Comparison of ENCODE assay signal across 25 cellular contexts in the genomic region with DNA sequence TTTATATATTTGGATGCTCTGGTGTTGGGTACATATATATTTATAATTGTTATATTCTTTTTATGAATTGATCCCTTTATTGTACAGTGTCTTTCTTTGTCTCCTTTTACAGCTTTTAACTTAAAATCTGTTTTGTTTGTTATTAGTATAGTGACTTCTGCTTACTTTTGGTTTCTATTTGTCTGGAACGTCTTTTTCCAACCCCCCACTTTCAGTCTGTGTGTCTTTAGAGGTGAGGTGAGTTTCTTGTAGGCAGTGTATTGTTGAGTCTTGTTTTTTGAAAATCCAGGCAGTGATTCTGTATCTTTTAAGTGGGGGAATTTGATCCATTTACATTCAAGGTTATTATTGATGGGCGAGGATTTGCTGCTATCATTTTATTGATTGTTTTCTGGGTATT.
DNase-seq lines count a peak whose midpoint lies in the region; ATAC-seq, FAIRE-seq and TF ChIP-seq lines count a peak whose summit lies in the region.
"Had no signal": no experiment of that assay in that cellular context is flagged by ENCODE, and none has a peak within 500 bp of the region (broad histone marks: within the 10 kb centered on the region; RNA-seq: fewer than 3 reads in every experiment).

No MANE protein-coding gene starts in this region.

- peaks cover 80% of the 10 kb centered on the region for H3K36me3 Mint-ChIP-seq in activated naive CD4-positive, alpha-beta T cell treated with anti-CD3 and anti-CD28 coated beads for 36 hours (ENCODE audit: low read depth)
- H3K36me3 Mint-ChIP-seq in naive thymus-derived CD8-positive, alpha-beta T cell: peaks cover 64 to 95% (median 89%) of the 10 kb centered on the region in 3 donors

- WGBS in GM12878 (ENCODE audit: insufficient coverage, insufficient replicate concordance, low lambda C conversion rate, missing lambda C conversion rate): 51% methylated on average over 2 of the region's 2 CpGs

- CTCF ChIA-PET in activated naive CD4-positive, alpha-beta T cell treated with anti-CD3 and anti-CD28 coated beads for 36 hours (lab: Charles Lee): no interaction called here
- CTCF ChIA-PET in GM12878 (lab: Yijun Ruan, JAX): no interaction called here

- H3K27me3 Mint-ChIP-seq in activated naive CD4-positive, alpha-beta T cell treated with anti-CD3 and anti-CD28 coated beads for 36 hours (ENCODE audit: low read depth): no peaks in the 10 kb centered on the region
- H3K27me3 Mint-ChIP-seq in naive thymus-derived CD8-positive, alpha-beta T cell: no peaks in the 10 kb centered on the region
- H3K27me3 Mint-ChIP-seq: CD4-positive, alpha-beta T cell; IgD-negative memory B cell had no signal

- intact Hi-C loops in activated naive CD4-positive, alpha-beta T cell treated with anti-CD3 and anti-CD28 coated beads for 36 hours (cut with micrococcal nuclease): no loop called here
- intact Hi-C loops in GM12878 (cut with micrococcal nuclease; ENCODE audit: unreplicated experiment): no loop called here

- H3K27ac Mint-ChIP-seq in activated naive CD4-positive, alpha-beta T cell treated with anti-CD3 and anti-CD28 coated beads for 36 hours: peak overlapping the region; percentile 39
- H3K27ac Mint-ChIP-seq in naive thymus-derived CD8-positive, alpha-beta T cell: no peak overlapping the region
- H3K27ac Mint-ChIP-seq: CD4-positive, alpha-beta T cell; IgD-negative memory B cell had no signal

- H3K9me3 Mint-ChIP-seq in activated naive CD4-positive, alpha-beta T cell treated with anti-CD3 and anti-CD28 coated beads for 36 hours: peaks cover 38% of the 10 kb centered on the region
- peaks cover 25 to 73% (median 49%) of the 10 kb centered on the region in 9 donors for H3K9me3 Mint-ChIP-seq in naive thymus-derived CD8-positive, alpha-beta T cell

- H4K20me1 ChIP-seq in KMS-11 (ENCODE audit: insufficient read depth) (no peaks in the 10 kb centered on the region), GM12878 (ENCODE audit: control insufficient read depth, insufficient read depth) (no peaks in the 10 kb centered on the region)
- H4K20me1 ChIP-seq: BLaER1 had no signal

- no TSS peak for BruUV-seq in GM12878 (replicated peaks; lab: Mats Ljungman, UMichigan)

- H3K27me3 ChIP-seq in KMS-11 (ENCODE audit: insufficient read depth, low read depth) (no peaks in the 10 kb centered on the region), GM12878 (replicated peaks in 1 of 2; ENCODE audit: control insufficient read depth in 2 of 2, insufficient read depth in 2 of 2, low read length in 1 of 2) (no peaks in the 10 kb centered on the region)
- H3K27me3 ChIP-seq: BLaER1, SJSA1 had no signal

- TF ChIP-seq EP300 in GM12878 (IDR thresholded peaks at IDR 0.05; ENCODE audit: borderline replicate concordance in 1 of 2, control insufficient read depth in 1 of 2, low read depth in 2 of 2, low read length in 2 of 2): no peak

- TF ChIP-seq CTCF in KMS-11 (conservative IDR thresholded peaks at IDR 0.05; ENCODE audit: low read depth, low read length) (no peak), GM12878 (IDR thresholded peaks at IDR 0.05 in 2 of 3, conservative IDR thresholded peaks at IDR 0.05 in 1 of 3; ENCODE audit: control insufficient read depth in 2 of 3, extremely low read depth in 1 of 3, insufficient read depth in 1 of 3, low read depth in 3 of 3, low read length in 3 of 3) (no peak)

- peaks cover 3% of the 10 kb centered on the region for H3K4me1 Mint-ChIP-seq in activated naive CD4-positive, alpha-beta T cell treated with anti-CD3 and anti-CD28 coated beads for 36 hours (ENCODE audit: low read depth)
- peaks cover 0 to 5% (median 2%) of the 10 kb centered on the region in 4 donors for H3K4me1 Mint-ChIP-seq in naive thymus-derived CD8-positive, alpha-beta T cell

- H3K4me1 ChIP-seq in KMS-11 (ENCODE audit: low read depth, poor library complexity, severe bottlenecking) (peaks cover 12% of the 10 kb centered on the region), GM12878 (ENCODE audit: control insufficient read depth, insufficient read depth, low read length) (no peaks in the 10 kb centered on the region)
- H3K4me1 ChIP-seq: BLaER1, SJSA1 had no signal

- H3K9me3 ChIP-seq in GM12878 (replicated peaks; ENCODE audit: control insufficient read depth, insufficient read depth, low read length): peaks cover 12% of the 10 kb centered on the region

- H3K4me3 ChIP-seq in KMS-11 (IDR thresholded peaks at IDR 0.05; ENCODE audit: insufficient read depth, low read depth, low read length) (no peak overlapping the region), GM12878 (no peak overlapping the region)
- H3K4me3 ChIP-seq: BLaER1, PC-9, SJSA1 had no signal

- peak; percentile 64 for ATAC-seq in GM12878
- no peak for ATAC-seq in naive thymus-derived CD8-positive, alpha-beta T cell
- no peak for ATAC-seq in GM18868 (IDR thresholded peaks at IDR 0.05; ENCODE audit: unreplicated experiment)
- ATAC-seq: HCT116, Right ventricle myocardium inferior had no signal

- in situ Hi-C loops in GM12878 (cut with MboI): no loop called here

- TF ChIP-seq RAD21 in GM12878 (IDR thresholded peaks at IDR 0.05; ENCODE audit: insufficient read depth, low read depth, low read length): no peak

- RAD21 ChIA-PET in GM12878 (lab: Charles Lee; ENCODE audit: unreplicated experiment): no interaction called here

- peaks cover 5% of the 10 kb centered on the region; the same call in 1 of the 2 replicates for H3K36me3 ChIP-seq in KMS-11 (ENCODE audit: insufficient read depth)
- H3K36me3 ChIP-seq in GM12878 (ENCODE audit: control insufficient read depth in 2 of 2, insufficient read depth in 2 of 2, low read length in 1 of 2): peaks cover 3 to 5% of the 10 kb centered on the region in 2 experiments; a peak in 3 of 4 replicates

- DNase-seq in activated naive CD4-positive, alpha-beta T cell treated with anti-CD3 and anti-CD28 coated beads for 36 hours: no peak
- no peak for DNase-seq in activated naive CD4-positive, alpha-beta T cell treated with Interleukin-2 at 50 U/mL for 16 hours
- DNase-seq in GM12878 (ENCODE audit: low read depth, low spot score) (peak; percentile 3), NCI-H1694 treated with DMSO at 0.1 percent for 48 hours (lab: John Stamatoyannopoulos, UW) (no peak)
- no peak for DNase-seq in naive thymus-derived CD8-positive, alpha-beta T cell
- DNase-seq: CD4-positive, alpha-beta T cell; Karpas-422; NCI-H1105; NCI-H1436 treated with DMSO at 0.1 percent for 48 hours; NCI-H1930; NCI-H2107; NCI-H446 treated with DMSO at 0.1 percent for 48 hours; NCI-H526; NCI-H82; PC-9 had no signal

- H3K27ac ChIP-seq in KMS-11 (peak overlapping the region; percentile 11; the same call in 1 of the 2 replicates), GM12878 (ENCODE audit: control insufficient read depth, insufficient read depth) (no peak overlapping the region; the same call in 1 of the 2 replicates)
- H3K27ac ChIP-seq: BLaER1, HL-60, PC-9, SJSA1 had no signal

- H3K9ac ChIP-seq in KMS-11 (no peak overlapping the region), GM12878 (ENCODE audit: control insufficient read depth, insufficient read depth, low read length) (no peak overlapping the region)
- H3K9ac ChIP-seq: BLaER1 had no signal

- H2AFZ ChIP-seq in KMS-11 (ENCODE audit: low read depth): no peak overlapping the region
- H2AFZ ChIP-seq in GM12878 (ENCODE audit: control insufficient read depth, low read depth, low read length): no peak overlapping the region
- H2AFZ ChIP-seq: PC-9 had no signal

- SMC1A ChIA-PET in GM12878 (lab: Charles Lee; ENCODE audit: uncharacterized antibody, unreplicated experiment): interaction anchor here (1.1 kb wide), 1 partner anchor 10 kb away, joined by 3 read pairs; no protein-coding TSS in a partner anchor

- no peak for FAIRE-seq in GM12878 (lab: Jason Lieb, UNC)
- FAIRE-seq: A204.1, D721Med had no signal

- TF ChIP-seq POLR2A in GM12878 (IDR thresholded peaks at IDR 0.05; ENCODE audit: low read depth, low read length): no peak

- H3K4me2 ChIP-seq in KMS-11: peak overlapping the region; percentile 33; the same call in 1 of the 2 replicates
- H3K4me2 ChIP-seq in GM12878 (ENCODE audit: control insufficient read depth, insufficient read depth): 0 out of 2 replicates have a peak overlapping the region, but pooled peaks have one; percentile 8
- H3K4me2 ChIP-seq: BLaER1, PC-9 had no signal

- H3K79me2 ChIP-seq in KMS-11 (ENCODE audit: insufficient read depth, low read depth): no peaks in the 10 kb centered on the region
- H3K79me2 ChIP-seq in GM12878 (ENCODE audit: control insufficient read depth, insufficient read depth, low read length): no peaks in the 10 kb centered on the region

- POLR2A ChIA-PET in GM12878 (lab: Charles Lee): interaction anchor here (1.0 kb wide), 1 partner anchor 8 kb away, joined by 3 read pairs; no protein-coding TSS in a partner anchor
- POLR2A ChIA-PET in naive thymus-derived CD8-positive, alpha-beta T cell (lab: Charles Lee): no interaction called here

- H3K4me3 Mint-ChIP-seq in activated naive CD4-positive, alpha-beta T cell treated with anti-CD3 and anti-CD28 coated beads for 36 hours: no peak overlapping the region
- no peak overlapping the region for H3K4me3 Mint-ChIP-seq in naive thymus-derived CD8-positive, alpha-beta T cell
- H3K4me3 Mint-ChIP-seq: CD4-positive, alpha-beta T cell; IgD-negative memory B cell had no signal

TF ChIP-seq in GM12878, 131 proteins besides CTCF, POLR2A, EP300 and RAD21 (continues in another document):
- TF ChIP-seq ASH2L (IDR thresholded peaks at IDR 0.05; ENCODE audit: borderline replicate concordance, low read depth): no peak
- no peak for TF ChIP-seq NR2C2 (IDR thresholded peaks at IDR 0.05; ENCODE audit: borderline replicate concordance, control insufficient read depth, insufficient read length, low read depth)
- no peak for TF ChIP-seq EED (IDR thresholded peaks at IDR 0.05; ENCODE audit: low read depth)
- TF ChIP-seq MEF2A (IDR thresholded peaks at IDR 0.05; ENCODE audit: insufficient read depth, low read depth, low read length): no peak
- TF ChIP-seq BACH1 (IDR thresholded peaks at IDR 0.05; ENCODE audit: borderline replicate concordance): no peak
- TF ChIP-seq MYC (IDR thresholded peaks at IDR 0.05; ENCODE audit: insufficient read depth, insufficient read length, insufficient replicate concordance, low read length, severe bottlenecking): no peak
- TF ChIP-seq BCL3 (IDR thresholded peaks at IDR 0.05; ENCODE audit: borderline replicate concordance, insufficient read depth, low read depth, low read length, poor library complexity, severe bottlenecking): no peak
- no peak for TF ChIP-seq NR2C1 (IDR thresholded peaks at IDR 0.05)
- TF ChIP-seq ESRRA (IDR thresholded peaks at IDR 0.05; ENCODE audit: low read length): no peak
